15 cellular contexts compared by ENCODE assay signal in genomic region chr6:43716099-43716498, GRCh38. TPM values are rescaled to one million over a fixed set of nuclear protein-coding genes. Genes with fewer than 3 reads are reported as not detected.
DNase-seq lines count a peak whose midpoint lies in the region; ATAC-seq and TF ChIP-seq lines count a peak whose summit lies in the region.
"Had no signal": no experiment of that assay in that cellular context is flagged by ENCODE, and none has a peak within 500 bp of the region (broad histone marks: within the 10 kb centered on the region; RNA-seq: fewer than 3 reads in every experiment).

No MANE protein-coding gene starts in this region.

- H3K9me3 ChIP-seq in SK-N-MC (ENCODE audit: low read depth, low read length) (no peaks in the 10 kb centered on the region), heart right ventricle (no peaks in the 10 kb centered on the region), sigmoid colon (no peaks in the 10 kb centered on the region)
- H3K9me3 ChIP-seq: neutrophil had no signal

- H3K36me3 ChIP-seq in SK-N-MC (ENCODE audit: insufficient read depth, low read length), result no peaks in the 10 kb centered on the region
- no peaks in the 10 kb centered on the region for H3K36me3 ChIP-seq in heart right ventricle
- H3K36me3 ChIP-seq in sigmoid colon, result no peaks in the 10 kb centered on the region
- H3K36me3 ChIP-seq: neutrophil had no signal

- H3K4me1 ChIP-seq in heart right ventricle (peaks cover 4 to 62% (median 41%) of the 10 kb centered on the region in 9 donors), sigmoid colon (no peaks in the 10 kb centered on the region)

- H3K4me3 Mint-ChIP-seq in endothelial cell (ENCODE audit: unreplicated experiment) (no peak overlapping the region), T-cell (no peak overlapping the region)
- H3K4me3 Mint-ChIP-seq: CD8-positive, alpha-beta T cell had no signal

- H3K9me3 Mint-ChIP-seq in endothelial cell (ENCODE audit: unreplicated experiment) (no peaks in the 10 kb centered on the region), T-cell (no peaks in the 10 kb centered on the region)
- H3K9me3 Mint-ChIP-seq: CD8-positive, alpha-beta T cell had no signal

- peak overlapping the region; percentile 95 for H3K27ac ChIP-seq in SK-N-MC
- H3K27ac ChIP-seq in heart right ventricle, result peak overlapping the region in 8 of 10 donors; percentile 26 to 92 (median 60)
- peak overlapping the region in 1 of 4 donors; percentile 50 for H3K27ac ChIP-seq in sigmoid colon
- H3K27ac ChIP-seq: neutrophil had no signal

- ATAC-seq in heart right ventricle, result peak in 2 of 8 donors; percentile 9 to 31
- ATAC-seq in T-cell (replicated peaks in 1 of 4), result no peak
- ATAC-seq: CD8-positive, alpha-beta T cell; HepG2 had no signal

- H3K4me3 ChIP-seq in SK-N-MC (peak overlapping the region; percentile 31; the same call in 1 of the 2 replicates), heart right ventricle (no peak overlapping the region), sigmoid colon (no peak overlapping the region)

- peaks cover 6% of the 10 kb centered on the region for H3K4me1 Mint-ChIP-seq in endothelial cell (ENCODE audit: unreplicated experiment)
- H3K4me1 Mint-ChIP-seq in T-cell, result peaks cover 0 to 4% (median 3%) of the 10 kb centered on the region in 3 donors

- H3K27me3 Mint-ChIP-seq in endothelial cell (ENCODE audit: unreplicated experiment), result peaks cover 4% of the 10 kb centered on the region
- peaks cover 16 to 27% of the 10 kb centered on the region in 2 donors for H3K27me3 Mint-ChIP-seq in T-cell

- H3K36me3 Mint-ChIP-seq in endothelial cell (ENCODE audit: low read depth, unreplicated experiment) (no peaks in the 10 kb centered on the region), T-cell (no peaks in the 10 kb centered on the region)
- H3K36me3 Mint-ChIP-seq: CD8-positive, alpha-beta T cell had no signal

- CTCF ChIA-PET in HEK293T (lab: Yijun Ruan, JAX), result no interaction called here
- CTCF ChIA-PET in T-cell (lab: Charles Lee), result interaction anchor here in 1 of 2 donors (0.6 kb wide), 1 partner anchor 369 kb away, joined by 3 read pairs; no protein-coding TSS in a partner anchor

- H3K9ac ChIP-seq in SK-N-MC (ENCODE audit: insufficient read length), result no peak overlapping the region

- POLR2A ChIA-PET in HEK293T (lab: Yijun Ruan, JAX), result no interaction called here
- POLR2A ChIA-PET in T-cell (lab: Charles Lee), result interaction anchor here in 1 of 2 donors (0.7 kb wide), 1 partner anchor 297 kb away, joined by 3 read pairs; no protein-coding TSS in a partner anchor

- WGBS in heart right ventricle, 2 donors, result 43 to 47% methylated on average over 9 of the region's 9 CpGs
- WGBS in sigmoid colon, 2 donors, result 70 to 88% methylated on average over 9 of the region's 9 CpGs

- H3K27ac Mint-ChIP-seq in endothelial cell (ENCODE audit: unreplicated experiment), result no peak overlapping the region
- no peak overlapping the region for H3K27ac Mint-ChIP-seq in T-cell
- H3K27ac Mint-ChIP-seq: CD8-positive, alpha-beta T cell had no signal

- intact Hi-C loops in heart right ventricle (cut with DNase I), result loop anchor here in 3 of 10 donors (5.0 kb wide), 3 partner anchors 34 to 56 kb away; partner anchors contain the start of gene VEGFA (in 1 of the 3)
- intact Hi-C loops in sigmoid colon (cut with DNase I), result no loop called here

- TF ChIP-seq POLR2A in sigmoid colon (IDR thresholded peaks at IDR 0.05), result no peak

- H3K27me3 ChIP-seq in heart right ventricle, result no peaks in the 10 kb centered on the region
- no peaks in the 10 kb centered on the region for H3K27me3 ChIP-seq in sigmoid colon

- TF ChIP-seq CTCF in heart right ventricle (IDR thresholded peaks at IDR 0.05), result no peak
- no peak for TF ChIP-seq CTCF in sigmoid colon (IDR thresholded peaks at IDR 0.05)
- no peak for TF ChIP-seq CTCF in endothelial cell (IDR thresholded peaks at IDR 0.05; ENCODE audit: unreplicated experiment)

- TF ChIP-seq EP300 in Ishikawa (IDR thresholded peaks at IDR 0.05; ENCODE audit: borderline replicate concordance) (no peak), sigmoid colon (IDR thresholded peaks at IDR 0.05) (no peak)

- TF ChIP-seq RAD21 in Ishikawa (IDR thresholded peaks at IDR 0.05; ENCODE audit: low read depth), result no peak

- DNase-seq in SK-N-MC (ENCODE audit: low read depth, low spot score) (no peak), heart right ventricle (peak in 1 of 2 donors; percentile 76), sigmoid colon (peak; percentile 62), endothelial cell (ENCODE audit: low spot score) (no peak), HEK293T (ENCODE audit: extremely low spot score) (no peak), T-cell (no peak)
- no peak for DNase-seq in stimulated activated CD4-positive, alpha-beta T cell treated with anti-CD3 and anti-CD28 coated beads, Interleukin-15, amount 100 ng/mL, for 24 hours
- DNase-seq: activated CD4-positive, alpha-beta T cell treated with anti-CD3 and anti-CD28 coated beads for 4 hours; activated T-cell treated with anti-CD3 and anti-CD28 coated beads, Interleukin-2, amount 50 U/mL, for 48 hours; CD8-positive, alpha-beta T cell; effector memory CD4-positive, alpha-beta T cell; NCI-H1436 treated with DMSO at 0.1 percent for 48 hours had no signal

TF ChIP-seq in Ishikawa, 13 proteins besides CTCF, POLR2A, EP300 and RAD21:
- no peak for TF ChIP-seq EGR1 (IDR thresholded peaks at IDR 0.05)
- TF ChIP-seq NFIC (IDR thresholded peaks at IDR 0.05), result 0 out of 2 replicates have a peak, but pooled peaks have one; percentile 13

TF ChIP-seq in HEK293T, 16 proteins besides CTCF, POLR2A, EP300 and RAD21:
- no peak for TF ChIP-seq LEF1 (IDR thresholded peaks at IDR 0.05; ENCODE audit: borderline replicate concordance)
- TF ChIP-seq FOXA1 (IDR thresholded peaks at IDR 0.05), result no peak
- no peak for TF ChIP-seq FOXM1 (IDR thresholded peaks at IDR 0.05; ENCODE audit: borderline replicate concordance)

RNA-seq across cellular contexts. Expression of gene MRPS18A, which starts 28.5 kb away (rescaled TPM):
- total RNA-seq in heart right ventricle (10 to 100 TPM; 36.0 to 52.9 (median 40.6) TPM), sigmoid colon (10 to 100 TPM; 28.8 to 43.9 (median 34.1) TPM), endothelial cell (ENCODE audit: unreplicated experiment) (45.5 TPM), T-cell (10 to 100 TPM; 22.9 to 34.9 (median 30.6) TPM)
- polyA plus RNA-seq in heart right ventricle (100 to 1,000 TPM in 1 of 2 donors, 10 to 100 TPM in 1; 30.4 to 103 TPM), sigmoid colon (10 to 100 TPM; 72.1 to 93.2 (median 90.2) TPM)

RNA-seq across cellular contexts. Expression of gene VEGFA, which starts 53.9 kb away (rescaled TPM):
- 100 to 1,000 TPM; 163 to 456 (median 216) TPM for total RNA-seq in heart right ventricle
- 100 to 1,000 TPM; 133 to 396 TPM for polyA plus RNA-seq in heart right ventricle
- 10 to 100 TPM; 20.9 to 60.9 (median 28.5) TPM for total RNA-seq in sigmoid colon
- polyA plus RNA-seq in sigmoid colon, result 100 to 1,000 TPM in 1 of 3 donors, 10 to 100 TPM in 2; 11.1 to 111 (median 34.8) TPM
- total RNA-seq in endothelial cell (ENCODE audit: unreplicated experiment), result 3.5 TPM
- 1 to 10 TPM; 1.1 to 8.9 (median 6.4) TPM for total RNA-seq in T-cell
